Comparison of ENCODE assay signal across 8 cellular contexts in the genomic region with DNA sequence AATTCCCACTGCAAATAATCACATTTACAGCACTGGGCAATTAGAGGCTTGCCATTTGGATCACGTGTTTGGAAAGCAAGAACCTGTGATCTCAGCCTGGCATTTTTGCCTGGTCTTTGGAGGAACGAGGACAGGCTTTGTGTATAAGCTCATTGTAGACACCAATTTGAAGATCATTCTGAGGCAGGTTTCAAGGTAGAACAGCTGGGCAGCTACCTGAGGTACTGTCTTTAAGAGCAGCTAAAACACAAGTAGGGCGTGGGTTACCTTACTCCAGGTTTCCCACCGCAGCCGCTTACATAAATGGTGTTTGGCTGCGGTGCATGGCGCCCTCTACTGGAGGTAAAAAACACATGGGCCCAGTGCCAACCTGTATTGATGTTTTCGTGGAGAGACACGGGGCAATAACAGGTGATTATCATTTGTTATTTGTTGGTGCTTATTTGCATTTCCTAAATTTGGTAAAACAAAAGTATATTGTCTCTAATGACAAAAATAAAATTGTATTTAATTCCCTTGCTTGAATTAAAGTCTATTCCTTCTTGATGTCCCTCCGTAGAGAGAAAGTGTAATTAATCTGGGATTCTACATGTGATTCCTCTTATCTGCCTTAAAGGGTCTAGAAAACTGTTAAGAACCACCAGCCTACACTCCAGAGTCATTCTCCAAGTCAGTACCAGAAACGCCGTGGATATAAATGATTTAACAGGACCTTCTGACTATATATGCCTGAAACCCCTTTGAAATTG.
DNase-seq lines count a peak whose midpoint lies in the region; ATAC-seq and TF ChIP-seq lines count a peak whose summit lies in the region.

No MANE protein-coding gene starts in this region.

- H3K9ac ChIP-seq in OCI-LY3 (ENCODE audit: low read length) (no peak overlapping the region), neural cell (ENCODE audit: low read length) (no peak overlapping the region)

- peaks cover 6% of the 10 kb centered on the region; the same call in 1 of the 2 replicates for H3K9me3 ChIP-seq in OCI-LY3 (ENCODE audit: insufficient read depth, low read length)
- peaks cover 12% of the 10 kb centered on the region for H3K9me3 ChIP-seq in neural cell (ENCODE audit: low read length)

- TF ChIP-seq EP300 in Ishikawa (IDR thresholded peaks at IDR 0.05; ENCODE audit: borderline replicate concordance): no peak
- TF ChIP-seq EP300 in neural cell (conservative IDR thresholded peaks at IDR 0.05; ENCODE audit: poor library complexity, severe bottlenecking): no peak

- H3K79me2 ChIP-seq in OCI-LY3 (ENCODE audit: low read length) (no peaks in the 10 kb centered on the region), neural cell (replicated peaks; ENCODE audit: insufficient read depth, low read length) (no peaks in the 10 kb centered on the region)

- H3K27me3 ChIP-seq in OCI-LY3 (ENCODE audit: low read depth, low read length) (peaks cover 62% of the 10 kb centered on the region), neural cell (ENCODE audit: insufficient read depth, low read depth, low read length) (no peaks in the 10 kb centered on the region)

- H3K4me3 ChIP-seq in OCI-LY3 (ENCODE audit: low read length) (no peak overlapping the region), fibroblast of mammary gland (ENCODE audit: control insufficient read depth, low read depth, low read length) (no peak overlapping the region), neural cell (ENCODE audit: low read length) (no peak overlapping the region)

- H4K20me1 ChIP-seq in OCI-LY3 (ENCODE audit: insufficient read depth, low read length) (0 out of 2 replicates have a peak, but pooled peaks cover 2% of the 10 kb centered on the region), neural cell (ENCODE audit: insufficient read depth) (no peaks in the 10 kb centered on the region)

- TF ChIP-seq CTCF in OCI-LY3 (IDR thresholded peaks at IDR 0.05; ENCODE audit: low read depth, low read length) (peak; percentile 91), fibroblast of mammary gland (conservative IDR thresholded peaks at IDR 0.05; ENCODE audit: control insufficient read depth, insufficient read depth, low read depth, low read length) (peak; percentile 75), neural cell (IDR thresholded peaks at IDR 0.05; ENCODE audit: poor library complexity, severe bottlenecking) (peak; percentile 59)

- H3K4me2 ChIP-seq in OCI-LY3 (ENCODE audit: low read length): peak overlapping the region; percentile 33
- no peak overlapping the region for H3K4me2 ChIP-seq in neural cell (ENCODE audit: low read length)

- H2AFZ ChIP-seq in OCI-LY3 (ENCODE audit: low read depth, low read length) (no peak overlapping the region), neural cell (ENCODE audit: low read depth, low read length) (no peak overlapping the region)

- H3K27ac ChIP-seq in OCI-LY3 (ENCODE audit: low read length): no peak overlapping the region
- H3K27ac ChIP-seq in neural cell (ENCODE audit: low read length): no peak overlapping the region

- no peaks in the 10 kb centered on the region for H3K9me2 ChIP-seq in neural cell (ENCODE audit: insufficient read depth, low read length)

- ATAC-seq in HG03460 (IDR thresholded peaks at IDR 0.05; ENCODE audit: unreplicated experiment): no peak

- no peaks in the 10 kb centered on the region for H3F3A ChIP-seq in neural cell (ENCODE audit: insufficient read depth, low read length, poor library complexity, severe bottlenecking)

- H3K36me3 ChIP-seq in OCI-LY3 (replicated peaks; ENCODE audit: low read depth, low read length) (no peaks in the 10 kb centered on the region), neural cell (ENCODE audit: insufficient read depth, low read length) (peaks cover 15% of the 10 kb centered on the region)

- DNase-seq in DMS153 (lab: John Stamatoyannopoulos, UW) (peak; percentile 55), fibroblast of mammary gland (ENCODE audit: low read depth) (peak; percentile 59)
- DNase-seq in activated T-cell treated with anti-CD3 and anti-CD28 coated beads, Interleukin-2, amount 50 U/mL, for 1 hour: peak; percentile 70
- peak; percentile 34 to 71 (median 52) for DNase-seq in stimulated activated naive CD4-positive, alpha-beta T cell (lab: John Stamatoyannopoulos, UW)

- peaks cover 3% of the 10 kb centered on the region; the same call in 1 of the 2 replicates for H3K4me1 ChIP-seq in OCI-LY3 (ENCODE audit: low read length)

- TF ChIP-seq RAD21 in Ishikawa (IDR thresholded peaks at IDR 0.05; ENCODE audit: low read depth): peak; percentile 88
- TF ChIP-seq RAD21 in neural cell (conservative IDR thresholded peaks at IDR 0.05): peak; percentile 39

TF ChIP-seq in Ishikawa, 13 proteins besides CTCF, POLR2A, EP300 and RAD21:
- peak; percentile 97 for TF ChIP-seq NFIC (IDR thresholded peaks at IDR 0.05)
- TF ChIP-seq, protein P1, sequence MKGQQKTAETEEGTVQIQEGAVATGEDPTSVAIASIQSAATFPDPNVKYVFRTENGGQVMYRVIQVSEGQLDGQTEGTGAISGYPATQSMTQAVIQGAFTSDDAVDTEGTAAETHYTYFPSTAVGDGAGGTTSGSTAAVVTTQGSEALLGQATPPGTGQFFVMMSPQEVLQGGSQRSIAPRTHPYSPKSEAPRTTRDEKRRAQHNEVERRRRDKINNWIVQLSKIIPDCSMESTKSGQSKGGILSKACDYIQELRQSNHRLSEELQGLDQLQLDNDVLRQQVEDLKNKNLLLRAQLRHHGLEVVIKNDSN (IDR thresholded peaks at IDR 0.05): peak; percentile 66
- no peak for TF ChIP-seq ZBTB7A (IDR thresholded peaks at IDR 0.05; ENCODE audit: low read depth)

TF ChIP-seq in neural cell, 6 proteins besides CTCF, POLR2A, EP300 and RAD21:
- no peak for TF ChIP-seq MXI1 (conservative IDR thresholded peaks at IDR 0.05; ENCODE audit: poor library complexity, severe bottlenecking)
- no peak for TF ChIP-seq TAF1 (IDR thresholded peaks at IDR 0.05; ENCODE audit: low read depth)
- TF ChIP-seq SMC3 (conservative IDR thresholded peaks at IDR 0.05; ENCODE audit: poor library complexity): peak; percentile 22
- TF ChIP-seq, protein P2, sequence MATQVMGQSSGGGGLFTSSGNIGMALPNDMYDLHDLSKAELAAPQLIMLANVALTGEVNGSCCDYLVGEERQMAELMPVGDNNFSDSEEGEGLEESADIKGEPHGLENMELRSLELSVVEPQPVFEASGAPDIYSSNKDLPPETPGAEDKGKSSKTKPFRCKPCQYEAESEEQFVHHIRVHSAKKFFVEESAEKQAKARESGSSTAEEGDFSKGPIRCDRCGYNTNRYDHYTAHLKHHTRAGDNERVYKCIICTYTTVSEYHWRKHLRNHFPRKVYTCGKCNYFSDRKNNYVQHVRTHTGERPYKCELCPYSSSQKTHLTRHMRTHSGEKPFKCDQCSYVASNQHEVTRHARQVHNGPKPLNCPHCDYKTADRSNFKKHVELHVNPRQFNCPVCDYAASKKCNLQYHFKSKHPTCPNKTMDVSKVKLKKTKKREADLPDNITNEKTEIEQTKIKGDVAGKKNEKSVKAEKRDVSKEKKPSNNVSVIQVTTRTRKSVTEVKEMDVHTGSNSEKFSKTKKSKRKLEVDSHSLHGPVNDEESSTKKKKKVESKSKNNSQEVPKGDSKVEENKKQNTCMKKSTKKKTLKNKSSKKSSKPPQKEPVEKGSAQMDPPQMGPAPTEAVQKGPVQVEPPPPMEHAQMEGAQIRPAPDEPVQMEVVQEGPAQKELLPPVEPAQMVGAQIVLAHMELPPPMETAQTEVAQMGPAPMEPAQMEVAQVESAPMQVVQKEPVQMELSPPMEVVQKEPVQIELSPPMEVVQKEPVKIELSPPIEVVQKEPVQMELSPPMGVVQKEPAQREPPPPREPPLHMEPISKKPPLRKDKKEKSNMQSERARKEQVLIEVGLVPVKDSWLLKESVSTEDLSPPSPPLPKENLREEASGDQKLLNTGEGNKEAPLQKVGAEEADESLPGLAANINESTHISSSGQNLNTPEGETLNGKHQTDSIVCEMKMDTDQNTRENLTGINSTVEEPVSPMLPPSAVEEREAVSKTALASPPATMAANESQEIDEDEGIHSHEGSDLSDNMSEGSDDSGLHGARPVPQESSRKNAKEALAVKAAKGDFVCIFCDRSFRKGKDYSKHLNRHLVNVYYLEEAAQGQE (IDR thresholded peaks at IDR 0.05; ENCODE audit: borderline replicate concordance): no peak
- no peak for TF ChIP-seq POLR2AphosphoS5 (IDR thresholded peaks at IDR 0.05)
- TF ChIP-seq EZH2 (IDR thresholded peaks at IDR 0.05; ENCODE audit: borderline replicate concordance, insufficient read depth, low read length, poor library complexity, severe bottlenecking): no peak
